In genomic region chr9:14270358-14271077, GRCh38 we compare ENCODE assay signal across 10 cellular contexts.
DNase-seq lines count a peak whose midpoint lies in the region; TF ChIP-seq lines count a peak whose summit lies in the region.
"Had no signal": no experiment of that assay in that cellular context is flagged by ENCODE, and none has a peak within 500 bp of the region (broad histone marks: within the 10 kb centered on the region; RNA-seq: fewer than 3 reads in every experiment).

No MANE protein-coding gene starts in this region.

- DNase-seq in NCI-H524 (lab: John Stamatoyannopoulos, UW) (peak; percentile 32 to 68), amniotic epithelial cell (ENCODE audit: low read depth) (peak; percentile 74), foreskin fibroblast (peak; percentile 52 to 86), skeletal muscle cell (ENCODE audit: low read depth) (peak; percentile 70), GM20000 (ENCODE audit: low spot score) (no peak), inferior parietal cortex (ENCODE audit: extremely low spot score) (no peak), iPS-NIHi7 (ENCODE audit: extremely low spot score) (no peak)
- DNase-seq: activated CD4-positive, alpha-beta T cell treated with anti-CD3 and anti-CD28 coated beads for 48 hours; activated T-cell treated with anti-CD3 and anti-CD28 coated beads for 4 hours; CD4-positive, alpha-beta memory T cell had no signal

- H3K4me3 ChIP-seq in foreskin fibroblast (ENCODE audit: low read depth in 1 of 2, low read length in 2 of 2) = no peak overlapping the region
- no peak overlapping the region for H3K4me3 ChIP-seq in skeletal muscle cell (ENCODE audit: low read depth, low read length)

- no peak for TF ChIP-seq CTCF in foreskin fibroblast (IDR thresholded peaks at IDR 0.05; ENCODE audit: low read depth, low read length)
- no peak for TF ChIP-seq CTCF in GM20000 (IDR thresholded peaks at IDR 0.05; ENCODE audit: extremely low read depth, missing control alignments)

Comparison
In these comparisons a context has a peak if more than half of its experiments do, and no peak if none do; other contexts are left out.
1. DNase-seq: peak in NCI-H524 (2 of 2), amniotic epithelial cell (single experiment), foreskin fibroblast (2 of 2) and skeletal muscle cell (single experiment); none in GM20000 (single experiment), inferior parietal cortex (single experiment) and iPS-NIHi7 (single experiment).